1 cellular context compared by ENCODE assay signal in the genomic region with DNA sequence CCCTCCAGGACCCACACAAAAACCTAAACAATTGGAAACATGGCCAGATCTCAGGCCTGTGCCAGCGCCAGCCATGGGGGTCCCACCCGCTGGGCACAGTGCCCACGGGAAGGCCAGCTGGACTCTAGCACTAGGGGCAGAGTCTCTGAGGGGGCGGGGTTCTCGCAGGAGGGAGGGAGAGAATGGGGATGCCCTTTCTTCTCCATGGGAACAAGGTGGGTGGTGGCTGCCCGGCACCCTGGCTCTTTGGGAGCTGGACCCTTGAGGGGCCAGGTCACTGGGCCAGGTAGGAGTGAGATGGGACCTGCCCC.
TF ChIP-seq lines count a peak whose summit lies in the region.

No MANE protein-coding gene starts in this region.

TF ChIP-seq in endothelial cell of umbilical vein, 7 proteins besides CTCF, POLR2A, EP300 and RAD21:
- TF ChIP-seq JUN (IDR thresholded peaks at IDR 0.05; ENCODE audit: borderline replicate concordance, insufficient read depth, insufficient read length, low read depth) (no peak), POLR2AphosphoS5 (IDR thresholded peaks at IDR 0.05; ENCODE audit: insufficient read depth, low read depth, low read length) (no peak), FOS (IDR thresholded peaks at IDR 0.05; ENCODE audit: borderline replicate concordance, insufficient read depth, low read length) (no peak), EZH2 (IDR thresholded peaks at IDR 0.05; ENCODE audit: borderline replicate concordance, low read depth, low read length, severe bottlenecking) (no peak)
